ENCODE assay signal across 18 cellular contexts in genomic region chr11:128437137-128437536, GRCh38.
DNase-seq lines count a peak whose midpoint lies in the region; ATAC-seq, FAIRE-seq and TF ChIP-seq lines count a peak whose summit lies in the region.
"Had no signal": no experiment of that assay in that cellular context is flagged by ENCODE, and none has a peak within 500 bp of the region (broad histone marks: within the 10 kb centered on the region; RNA-seq: fewer than 3 reads in every experiment).

No MANE protein-coding gene starts in this region.

- H3K27me3 ChIP-seq in H1 (replicated peaks in 1 of 4; ENCODE audit: control insufficient read depth in 3 of 4, extremely low read depth in 1 of 4, insufficient read depth in 3 of 4, low read length in 3 of 4): no peaks in the 10 kb centered on the region
- H3K27me3 ChIP-seq: neutrophil, transverse colon had no signal

- H2AFZ ChIP-seq in H1 (ENCODE audit: low read length): 0 out of 2 replicates have a peak overlapping the region, but pooled peaks have one; percentile 30

- H4K5ac ChIP-seq in H1 (ENCODE audit: insufficient read length, low read depth, low read length): no peak overlapping the region

- CTCF ChIA-PET in AG04449 (lab: Yijun Ruan, JAX) (interaction anchor here (0.9 kb wide), 1 partner anchor 10 kb away, joined by 3 read pairs; no protein-coding TSS in a partner anchor), H1 (lab: Charles Lee; ENCODE audit: partially characterized antibody) (interaction anchor here (0.6 to 2.1 kb wide), 5 partner anchors 15 to 279 kb away, joined by 3 to 6 read pairs (median 3); no protein-coding TSS in a partner anchor)

- H3K4me3 Mint-ChIP-seq in nephron: no peak overlapping the region
- H3K4me3 Mint-ChIP-seq: activated T-helper 17 cell treated with anti-CD3 and anti-CD28 coated beads, Interleukin-2, amount 50 U/mL, for 72 hours had no signal

- H3K4me1 ChIP-seq in H1 (replicated peaks in 1 of 4; ENCODE audit: control insufficient read depth in 3 of 4, insufficient read depth in 4 of 4, low read length in 3 of 4): no peaks in the 10 kb centered on the region
- H3K4me1 ChIP-seq: transverse colon had no signal

- no peak overlapping the region for H3K27ac ChIP-seq in H1 (ENCODE audit: low read depth, low read length)
- H3K27ac ChIP-seq: neutrophil, RWPE1, transverse colon had no signal

- WGBS in H1 (ENCODE audit: extremely low coverage in 1 of 2, insufficient coverage in 1 of 2, insufficient read length in 1 of 2, insufficient replicate concordance in 2 of 2, low coverage in 1 of 2, low lambda C conversion rate in 2 of 2, missing lambda C conversion rate in 1 of 2), 2 experiments: 91% methylated on average over 2 of the region's 2 CpGs; no CpG with 5 or more reads in 1 of the 2 experiments

- TF ChIP-seq CTCF in AG04449 (IDR thresholded peaks at IDR 0.05; ENCODE audit: insufficient read depth, low read length, missing control alignments) (no peak), H1 (IDR thresholded peaks at IDR 0.05; ENCODE audit: control extremely low read depth in 1 of 3, insufficient read depth in 1 of 3, low read depth in 1 of 3, low read length in 3 of 3) (no peak), nephron (IDR thresholded peaks at IDR 0.05; ENCODE audit: unreplicated experiment in 3 of 3) (no peak)

- no peak overlapping the region for H2BK12ac ChIP-seq in H1 (ENCODE audit: low read depth, low read length)

- DNase-seq in AG04449 (ENCODE audit: low read depth, low spot score) (peak; percentile 63), GM19239 (ENCODE audit: insufficient read length, low spot score) (no peak), H1 (ENCODE audit: low read depth in 1 of 2, low spot score in 2 of 2) (no peak), retina (no peak)
- no peak for DNase-seq in stimulated activated CD4-positive, alpha-beta T cell treated with anti-CD3 and anti-CD28 coated beads, Interleukin-1b, Interleukin-23, amount 100 ng/mL, for 48 hours
- DNase-seq: DND-41; NCI-H1092 treated with DMSO at 0.1 percent for 48 hours; stimulated activated CD4-positive, alpha-beta T cell treated with anti-CD3 and anti-CD28 coated beads, Interleukin-12 subunit alpha, Interleukin-12 subunit beta, amount 100 ng/mL, for 4 hours; T1000; transverse colon had no signal

- no peak for TF ChIP-seq EP300 in H1 (IDR thresholded peaks at IDR 0.05; ENCODE audit: borderline replicate concordance in 1 of 2, low read depth in 2 of 2, low read length in 2 of 2)

- H3K79me1 ChIP-seq in H1 (ENCODE audit: low read depth, low read length): no peaks in the 10 kb centered on the region

- H3K36me3 ChIP-seq in H1 (ENCODE audit: control insufficient read depth in 2 of 4, insufficient read depth in 4 of 4, low read length in 3 of 4): no peaks in the 10 kb centered on the region
- H3K36me3 ChIP-seq: neutrophil, transverse colon had no signal

- no peak overlapping the region for H3K23ac ChIP-seq in H1 (ENCODE audit: insufficient read length)

- H3K9ac ChIP-seq in H1 (replicated peaks in 1 of 4; ENCODE audit: extremely low read depth in 1 of 4, low read depth in 3 of 4, low read length in 3 of 4): no peak overlapping the region

- H3K36me3 Mint-ChIP-seq in nephron (ENCODE audit: low read depth): peaks cover 4% of the 10 kb centered on the region

- H3K27ac Mint-ChIP-seq in nephron: peak overlapping the region; percentile 17 to 25 (median 17)
- H3K27ac Mint-ChIP-seq: activated T-helper 17 cell treated with anti-CD3 and anti-CD28 coated beads, Interleukin-2, amount 50 U/mL, for 72 hours had no signal

- no peak overlapping the region for H3K4me2 ChIP-seq in H1 (ENCODE audit: insufficient read depth in 1 of 2, low read depth in 2 of 2, low read length in 2 of 2)

- peak; percentile 66 for FAIRE-seq in GM19239 (lab: Jason Lieb, UNC)
- FAIRE-seq in H1 (lab: Jason Lieb, UNC): no peak
- FAIRE-seq: bronchial epithelial cell, GM12892 had no signal

- H3K23me2 ChIP-seq in H1 (ENCODE audit: low read depth, low read length): no peaks in the 10 kb centered on the region

- H2BK15ac ChIP-seq in H1 (ENCODE audit: low read length): no peak overlapping the region

- H2BK120ac ChIP-seq in H1 (replicated peaks; ENCODE audit: low read depth, low read length): no peak overlapping the region

- H2AK5ac ChIP-seq in H1 (ENCODE audit: low read depth, low read length): no peak overlapping the region

- no peak overlapping the region for H2BK20ac ChIP-seq in H1 (ENCODE audit: low read length)

- ATAC-seq in HG03025 (IDR thresholded peaks at IDR 0.05; ENCODE audit: low FRiP score, unreplicated experiment) (no peak), HG03175 (IDR thresholded peaks at IDR 0.05; ENCODE audit: unreplicated experiment) (no peak)
- ATAC-seq: activated T-helper 17 cell treated with anti-CD3 and anti-CD28 coated beads, Interleukin-2, amount 50 U/mL, for 72 hours had no signal

- H3K4me3 ChIP-seq in AG04449 (ENCODE audit: low read depth, low read length) (no peak overlapping the region), H1 (ENCODE audit: extremely low read depth in 1 of 4, insufficient read depth in 2 of 4, low read depth in 3 of 4, low read length in 4 of 4) (no peak overlapping the region)
- H3K4me3 ChIP-seq: transverse colon had no signal

- no peak overlapping the region for H3K4ac ChIP-seq in H1 (replicated peaks; ENCODE audit: insufficient read length, low read depth, low read length)

- no peaks in the 10 kb centered on the region for H3K27me3 Mint-ChIP-seq in nephron (ENCODE audit: low read depth)
- H3K27me3 Mint-ChIP-seq: activated T-helper 17 cell treated with anti-CD3 and anti-CD28 coated beads, Interleukin-2, amount 50 U/mL, for 72 hours had no signal

- no peaks in the 10 kb centered on the region for H3K79me2 ChIP-seq in H1 (ENCODE audit: control insufficient read depth in 1 of 2, insufficient read depth in 2 of 2, low read length in 2 of 2)

- H2BK5ac ChIP-seq in H1 (ENCODE audit: low read depth, low read length): no peak overlapping the region

- no peak overlapping the region for H3K18ac ChIP-seq in H1 (ENCODE audit: extremely low read depth, low read length)

- no peak overlapping the region for H4K91ac ChIP-seq in H1 (replicated peaks; ENCODE audit: insufficient read length, low read length)

- TF ChIP-seq POLR2A in H1 (IDR thresholded peaks at IDR 0.05; ENCODE audit: control extremely low read depth in 1 of 2, low read depth in 2 of 2, low read length in 2 of 2): no peak

- peaks cover 23% of the 10 kb centered on the region for H3K4me1 Mint-ChIP-seq in nephron

- POLR2A ChIA-PET in AG04449 (lab: Yijun Ruan, JAX) (no interaction called here), H1 (lab: Charles Lee; ENCODE audit: partially characterized antibody) (no interaction called here)

- H3K14ac ChIP-seq in H1 (ENCODE audit: insufficient read length): no peak overlapping the region

- H3K9me3 ChIP-seq in H1 (ENCODE audit: insufficient read depth in 2 of 2, low read depth in 1 of 2, low read length in 1 of 2): peaks cover 0 to 2% of the 10 kb centered on the region in 2 experiments; a peak in 1 of 4 replicates
- H3K9me3 ChIP-seq: neutrophil, transverse colon had no signal

- no peak overlapping the region for H3K56ac ChIP-seq in H1 (replicated peaks; ENCODE audit: insufficient read length, low read depth, low read length)

- no peak for TF ChIP-seq RAD21 in H1 (IDR thresholded peaks at IDR 0.05 in 1 of 2, conservative IDR thresholded peaks at IDR 0.05 in 1 of 2; ENCODE audit: low read depth in 2 of 2, low read length in 2 of 2)

- no peak overlapping the region for H4K8ac ChIP-seq in H1 (ENCODE audit: extremely low read depth, insufficient read depth, low read length)

- no peaks in the 10 kb centered on the region for H4K20me1 ChIP-seq in H1 (replicated peaks in 1 of 2; ENCODE audit: control insufficient read depth in 1 of 2, insufficient read depth in 2 of 2, low read length in 2 of 2)

- peaks cover 8% of the 10 kb centered on the region for H3K9me3 Mint-ChIP-seq in nephron

TF ChIP-seq in H1, 55 proteins besides CTCF, POLR2A, EP300 and RAD21:
- TF ChIP-seq SUZ12 (IDR thresholded peaks at IDR 0.05; ENCODE audit: low read length) (no peak), TBP (IDR thresholded peaks at IDR 0.05; ENCODE audit: low read depth, low read length) (no peak), CHD1 (IDR thresholded peaks at IDR 0.05; ENCODE audit: low read depth, low read length) (no peak), YY1 (IDR thresholded peaks at IDR 0.05; ENCODE audit: low read depth, low read length) (no peak), HDAC6 (IDR thresholded peaks at IDR 0.05; ENCODE audit: low read depth, low read length) (no peak), CTBP2 (IDR thresholded peaks at IDR 0.05; ENCODE audit: borderline replicate concordance, insufficient read depth, insufficient read length, low read length) (no peak), SRF (IDR thresholded peaks at IDR 0.05; ENCODE audit: low read depth, low read length) (no peak), RBBP5 (IDR thresholded peaks at IDR 0.05; ENCODE audit: borderline replicate concordance, low read depth, low read length) (no peak), E2F6 (IDR thresholded peaks at IDR 0.05) (no peak), ATF3 (IDR thresholded peaks at IDR 0.05; ENCODE audit: insufficient read depth, low read depth, low read length) (no peak)
